In the genomic region with DNA sequence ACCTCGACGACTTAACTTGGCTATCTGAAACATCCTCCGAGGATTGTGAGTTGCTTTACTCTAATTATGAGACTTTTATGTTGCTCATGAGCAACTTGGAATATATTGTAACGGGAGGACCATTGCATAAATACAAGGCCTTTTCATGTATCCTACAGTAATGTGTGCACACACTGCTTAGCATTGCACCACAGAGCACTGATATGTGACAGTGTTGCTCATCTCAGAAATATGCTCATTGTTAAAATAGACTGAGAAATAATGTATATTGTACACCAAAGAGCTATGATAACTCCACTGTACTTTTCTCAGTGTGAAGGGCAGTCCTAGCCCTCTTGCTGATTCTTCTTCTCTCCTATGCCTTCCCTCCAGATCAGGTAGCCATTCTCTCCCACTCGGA, we compare ENCODE assay signal across 14 cellular contexts.
A peak's percentile ranks its signal among the peaks of the same experiment; 100 is the strongest.
DNase-seq lines count a peak whose midpoint lies in the region; ATAC-seq and TF ChIP-seq lines count a peak whose summit lies in the region.
"Had no signal": no experiment of that assay in that cellular context is flagged by ENCODE, and none has a peak within 500 bp of the region (broad histone marks: within the 10 kb centered on the region; RNA-seq: fewer than 3 reads in every experiment).

No MANE protein-coding gene starts in this region.

- no peak overlapping the region for H2BK15ac ChIP-seq in neuronal stem cell (ENCODE audit: low read length)

- no peak overlapping the region for H2BK12ac ChIP-seq in neuronal stem cell (ENCODE audit: low read length)

- H3K27me3 ChIP-seq in brain microvascular endothelial cell (replicated peaks) (no peaks in the 10 kb centered on the region), neuronal stem cell (ENCODE audit: control insufficient read depth in 3 of 3, insufficient read depth in 3 of 3, low read depth in 1 of 3, low read length in 3 of 3) (no peaks in the 10 kb centered on the region)

- H2BK5ac ChIP-seq in neuronal stem cell (ENCODE audit: low read length), result no peak overlapping the region

- no peak overlapping the region for H3K27ac ChIP-seq in brain microvascular endothelial cell
- H3K27ac ChIP-seq in neuronal stem cell (replicated peaks; ENCODE audit: low read length), result no peak overlapping the region
- H3K27ac ChIP-seq: A549 had no signal

- TF ChIP-seq CTCF in brain microvascular endothelial cell (IDR thresholded peaks at IDR 0.05; ENCODE audit: low read depth, low read length, missing control alignments) (no peak), fibroblast of the aortic adventitia (IDR thresholded peaks at IDR 0.05; ENCODE audit: insufficient read depth, low read length) (no peak)

- no peak overlapping the region for H3K18ac ChIP-seq in neuronal stem cell (ENCODE audit: low read length)

- no peak overlapping the region for H3K9ac ChIP-seq in neuronal stem cell (ENCODE audit: low read depth, low read length, poor library complexity)

- in situ Hi-C loops in brain microvascular endothelial cell (cut with HindIII; ENCODE audit: low pct_ligation_motif_present, low sequenced_read_pairs), result no loop called here

- H3K79me1 ChIP-seq in neuronal stem cell (ENCODE audit: low read depth, low read length), result no peaks in the 10 kb centered on the region

- H3K14ac ChIP-seq in neuronal stem cell (ENCODE audit: low read length), result no peak overlapping the region

- no peak overlapping the region for H4K91ac ChIP-seq in neuronal stem cell (ENCODE audit: low read depth, low read length, poor library complexity)

- no CpG with 5 or more reads among the region's 5 CpGs for WGBS in neuronal stem cell (ENCODE audit: extremely low coverage in 2 of 2, insufficient read length in 2 of 2, insufficient replicate concordance in 1 of 2), 2 donors

- H3K4me3 ChIP-seq in brain microvascular endothelial cell (ENCODE audit: low read depth, low read length), result no peak overlapping the region
- no peak overlapping the region for H3K4me3 ChIP-seq in fibroblast of the aortic adventitia (ENCODE audit: low read depth, low read length)
- H3K4me3 ChIP-seq in neuronal stem cell (ENCODE audit: low read length in 2 of 2), result no peak overlapping the region
- H3K4me3 ChIP-seq: A549 had no signal

- no peaks in the 10 kb centered on the region for H3K4me1 ChIP-seq in neuronal stem cell (ENCODE audit: control insufficient read depth in 2 of 2, insufficient read depth in 1 of 2, low read depth in 1 of 2, low read length in 2 of 2)

- no peaks in the 10 kb centered on the region for H3K9me3 ChIP-seq in neuronal stem cell (replicated peaks in 1 of 2; ENCODE audit: control insufficient read depth in 2 of 2, insufficient read depth in 1 of 2, low read depth in 1 of 2, low read length in 2 of 2)
- H3K9me3 ChIP-seq: A549 had no signal

- H3K4ac ChIP-seq in neuronal stem cell (ENCODE audit: low read length), result no peak overlapping the region

- no peak overlapping the region for H3K23ac ChIP-seq in neuronal stem cell (ENCODE audit: low read depth, low read length, poor library complexity)

- H3K36me3 ChIP-seq in brain microvascular endothelial cell (replicated peaks), result no peaks in the 10 kb centered on the region
- no peaks in the 10 kb centered on the region for H3K36me3 ChIP-seq in neuronal stem cell (replicated peaks in 1 of 2; ENCODE audit: control insufficient read depth in 2 of 2, insufficient read depth in 2 of 2, low read length in 2 of 2)

- DNase-seq in NCI-H226, result peak; percentile 6
- DNase-seq in brain microvascular endothelial cell, result peak; percentile 25
- DNase-seq in fibroblast of the aortic adventitia (ENCODE audit: low read depth), result peak; percentile 17
- DNase-seq in activated CD4-positive, alpha-beta T cell treated with anti-CD3 and anti-CD28 coated beads, Interleukin-2, amount 50 U/mL, for 48 hours, result no peak
- no peak for DNase-seq in neuronal stem cell (ENCODE audit: low spot score)
- DNase-seq in stimulated activated naive CD8-positive, alpha-beta T cell treated with anti-CD3 and anti-CD28 coated beads, Interleukin-15, Interleukin-2, amounts not matched to agents 100 U/mL and 50 U/mL, for 24 hours, result no peak
- DNase-seq in SHP77 treated with DMSO at 0.1 percent for 48 hours (lab: John Stamatoyannopoulos, UW), result no peak
- DNase-seq: CD8-positive, alpha-beta T cell; COR-L47; DMS153; DND-41; GDM1 had no signal

- no peak overlapping the region for H4K8ac ChIP-seq in neuronal stem cell (ENCODE audit: low read depth, low read length)

- H2BK120ac ChIP-seq in neuronal stem cell (ENCODE audit: low read depth, low read length), result no peak overlapping the region

- H2AFZ ChIP-seq in neuronal stem cell (ENCODE audit: low read length), result no peak overlapping the region

- ATAC-seq in stimulated activated naive CD8-positive, alpha-beta T cell treated with anti-CD3 and anti-CD28 coated beads, Interleukin-15, Interleukin-2, amounts not matched to agents 100 U/mL and 50 U/mL, for 24 hours, result no peak
- ATAC-seq: A549; CD8-positive, alpha-beta T cell; HCT116 had no signal

- H2AK5ac ChIP-seq in neuronal stem cell (ENCODE audit: low read depth, low read length), result no peak overlapping the region

- H3K4me2 ChIP-seq in neuronal stem cell (ENCODE audit: insufficient read depth, low read length, poor library complexity, severe bottlenecking), result no peak overlapping the region
- H3K4me2 ChIP-seq: A549 had no signal

Comparison
In these comparisons a context has a peak if more than half of its experiments do, and no peak if none do; other contexts are left out.
1. DNase-seq: peak in NCI-H226 (single experiment), brain microvascular endothelial cell (single experiment) and fibroblast of the aortic adventitia (single experiment); none in activated CD4-positive, alpha-beta T cell treated with anti-CD3 and anti-CD28 coated beads, Interleukin-2, amount 50 U/mL, for 48 hours (0 of 2), neuronal stem cell (single experiment), stimulated activated naive CD8-positive, alpha-beta T cell treated with anti-CD3 and anti-CD28 coated beads, Interleukin-15, Interleukin-2, amounts not matched to agents 100 U/mL and 50 U/mL, for 24 hours (single experiment) and SHP77 treated with DMSO at 0.1 percent for 48 hours (single experiment).